1 cellular context compared by ENCODE assay signal in genomic region chr12:55845349-55845748, GRCh38.
TF ChIP-seq lines count a peak whose summit lies in the region.

No MANE protein-coding gene starts in this region.

TF ChIP-seq in K562, 482 proteins besides CTCF, POLR2A, EP300 and RAD21:
- TF ChIP-seq MEIS2 (IDR thresholded peaks at IDR 0.05; ENCODE audit: partially characterized antibody) (peak; percentile 74), HMBOX1 (IDR thresholded peaks at IDR 0.05) (peak; percentile 60; the same call in 1 of the 2 replicates), NRF1 (conservative IDR thresholded peaks at IDR 0.05 in 1 of 2, IDR thresholded peaks at IDR 0.05 in 1 of 2) (no peak), ELF2 (CRISPR knock-in tag; IDR thresholded peaks at IDR 0.05) (no peak), NBN (IDR thresholded peaks at IDR 0.05; ENCODE audit: low read depth) (no peak)
- TF ChIP-seq, protein P1, sequence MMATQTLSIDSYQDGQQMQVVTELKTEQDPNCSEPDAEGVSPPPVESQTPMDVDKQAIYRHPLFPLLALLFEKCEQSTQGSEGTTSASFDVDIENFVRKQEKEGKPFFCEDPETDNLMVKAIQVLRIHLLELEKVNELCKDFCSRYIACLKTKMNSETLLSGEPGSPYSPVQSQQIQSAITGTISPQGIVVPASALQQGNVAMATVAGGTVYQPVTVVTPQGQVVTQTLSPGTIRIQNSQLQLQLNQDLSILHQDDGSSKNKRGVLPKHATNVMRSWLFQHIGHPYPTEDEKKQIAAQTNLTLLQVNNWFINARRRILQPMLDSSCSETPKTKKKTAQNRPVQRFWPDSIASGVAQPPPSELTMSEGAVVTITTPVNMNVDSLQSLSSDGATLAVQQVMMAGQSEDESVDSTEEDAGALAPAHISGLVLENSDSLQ (IDR thresholded peaks at IDR 0.05), result peak; percentile 92
- TF ChIP-seq, protein P2, sequence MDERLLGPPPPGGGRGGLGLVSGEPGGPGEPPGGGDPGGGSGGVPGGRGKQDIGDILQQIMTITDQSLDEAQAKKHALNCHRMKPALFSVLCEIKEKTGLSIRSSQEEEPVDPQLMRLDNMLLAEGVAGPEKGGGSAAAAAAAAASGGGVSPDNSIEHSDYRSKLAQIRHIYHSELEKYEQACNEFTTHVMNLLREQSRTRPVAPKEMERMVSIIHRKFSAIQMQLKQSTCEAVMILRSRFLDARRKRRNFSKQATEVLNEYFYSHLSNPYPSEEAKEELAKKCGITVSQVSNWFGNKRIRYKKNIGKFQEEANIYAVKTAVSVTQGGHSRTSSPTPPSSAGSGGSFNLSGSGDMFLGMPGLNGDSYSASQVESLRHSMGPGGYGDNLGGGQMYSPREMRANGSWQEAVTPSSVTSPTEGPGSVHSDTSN (CRISPR knock-in tag; IDR thresholded peaks at IDR 0.05; ENCODE audit: low read depth), result peak; percentile 35; the same call in 1 of the 2 replicates
- TF ChIP-seq, protein P2 (tag; conservative IDR thresholded peaks at IDR 0.05; ENCODE audit: low read depth), result peak; percentile 35; the same call in 1 of the 2 replicates
